Comparison of ENCODE assay signal across 1 cellular context in genomic region chr1:167926486-167926997, GRCh38.
TF ChIP-seq lines count a peak whose summit lies in the region.

No MANE protein-coding gene starts in this region.

TF ChIP-seq in HEK293, 187 proteins besides CTCF, POLR2A, EP300 and RAD21 (continued from another document and continues in another):
- TF ChIP-seq ZNF354C (tag by site-specific recombination; IDR thresholded peaks at IDR 0.05; ENCODE audit: borderline replicate concordance, low read depth) (no peak), ZNF624 (tag by site-specific recombination; IDR thresholded peaks at IDR 0.05) (no peak), ZNF175 (tag by site-specific recombination; IDR thresholded peaks at IDR 0.05) (no peak), ZSCAN30 (tag by site-specific recombination; IDR thresholded peaks at IDR 0.05) (peak; percentile 82), ZNF501 (tag by site-specific recombination; IDR thresholded peaks at IDR 0.05) (no peak; the same call in 1 of the 2 replicates), ZFP69B (tag by site-specific recombination; IDR thresholded peaks at IDR 0.05) (no peak), ZNF510 (tag by site-specific recombination; IDR thresholded peaks at IDR 0.05; ENCODE audit: insufficient replicate concordance) (no peak), ZNF211 (tag by site-specific recombination; IDR thresholded peaks at IDR 0.05; ENCODE audit: low read depth) (no peak), ZBTB10 (tag by site-specific recombination; IDR thresholded peaks at IDR 0.05) (no peak), ZNF792 (tag by site-specific recombination; IDR thresholded peaks at IDR 0.05) (no peak), ZNF121 (tag by site-specific recombination; IDR thresholded peaks at IDR 0.05) (no peak), ZNF843 (tag by site-specific recombination; IDR thresholded peaks at IDR 0.05) (peak; percentile 94), TRIM28 (IDR thresholded peaks at IDR 0.05; ENCODE audit: borderline replicate concordance, low read length) (peak; percentile 94), OSR2 (tag by site-specific recombination; IDR thresholded peaks at IDR 0.05) (peak; percentile 92), ZNF148 (tag by site-specific recombination; IDR thresholded peaks at IDR 0.05; ENCODE audit: borderline replicate concordance) (no peak), SP7 (tag by site-specific recombination; IDR thresholded peaks at IDR 0.05) (no peak; the same call in 1 of the 2 replicates), PATZ1 (tag by site-specific recombination; IDR thresholded peaks at IDR 0.05) (peak; percentile 55), ZNF335 (tag by site-specific recombination; conservative IDR thresholded peaks at IDR 0.05) (0 out of 2 replicates have a peak, but pooled peaks have one; percentile 34), ZNF704 (tag by site-specific recombination; IDR thresholded peaks at IDR 0.05) (no peak), ZNF610 (tag by site-specific recombination; IDR thresholded peaks at IDR 0.05; ENCODE audit: borderline replicate concordance) (peak; percentile 96), ZBTB48 (tag by site-specific recombination; IDR thresholded peaks at IDR 0.05) (no peak), ZNF707 (tag by site-specific recombination; IDR thresholded peaks at IDR 0.05) (no peak), ZNF658 (tag by site-specific recombination; IDR thresholded peaks at IDR 0.05) (no peak), WT1 (tag by site-specific recombination; IDR thresholded peaks at IDR 0.05) (no peak), ZNF654 (tag by site-specific recombination; IDR thresholded peaks at IDR 0.05; ENCODE audit: low read depth) (no peak; the same call in 1 of the 2 replicates), EGR2 (tag by site-specific recombination; IDR thresholded peaks at IDR 0.05; ENCODE audit: low read depth) (no peak), ZNF645 (tag by site-specific recombination; IDR thresholded peaks at IDR 0.05) (no peak), ZEB2 (tag by site-specific recombination; IDR thresholded peaks at IDR 0.05) (peak; percentile 80), HOXA7 (CRISPR knock-in tag; IDR thresholded peaks at IDR 0.05; ENCODE audit: borderline replicate concordance) (no peak), ZBTB21 (tag by site-specific recombination; IDR thresholded peaks at IDR 0.05) (peak; percentile 9; the same call in 1 of the 2 replicates), REPIN1 (tag by site-specific recombination; IDR thresholded peaks at IDR 0.05; ENCODE audit: low read depth) (no peak), ZBTB49 (tag by site-specific recombination; IDR thresholded peaks at IDR 0.05; ENCODE audit: low read depth) (no peak), ZNF350 (tag by site-specific recombination; IDR thresholded peaks at IDR 0.05) (no peak), ZBTB26 (tag by site-specific recombination; optimal IDR thresholded peaks at IDR 0.05) (no peak), KLF16 (tag by site-specific recombination; IDR thresholded peaks at IDR 0.05) (no peak), ZNF596 (tag by site-specific recombination; IDR thresholded peaks at IDR 0.05) (no peak), KLF7 (tag by site-specific recombination; IDR thresholded peaks at IDR 0.05; ENCODE audit: borderline replicate concordance) (peak; percentile 72; the same call in 1 of the 2 replicates), ZNF239 (tag by site-specific recombination; IDR thresholded peaks at IDR 0.05) (no peak), SCRT2 (tag by site-specific recombination; IDR thresholded peaks at IDR 0.05) (peak; percentile 95), ZNF157 (tag by site-specific recombination; IDR thresholded peaks at IDR 0.05) (no peak), ZNF621 (tag by site-specific recombination; IDR thresholded peaks at IDR 0.05) (no peak), ZNF398 (tag by site-specific recombination; IDR thresholded peaks at IDR 0.05) (no peak), GLIS1 (tag by site-specific recombination; IDR thresholded peaks at IDR 0.05) (no peak), ZSCAN23 (tag by site-specific recombination; IDR thresholded peaks at IDR 0.05) (no peak), ZNF24 (tag by site-specific recombination; IDR thresholded peaks at IDR 0.05) (peak; percentile 64; the same call in 1 of the 2 replicates), ZNF48 (tag by site-specific recombination; IDR thresholded peaks at IDR 0.05) (no peak), ZNF664 (tag by site-specific recombination; IDR thresholded peaks at IDR 0.05) (peak; percentile 15; the same call in 1 of the 2 replicates), ZNF837 (tag by site-specific recombination; IDR thresholded peaks at IDR 0.05) (no peak), ZNF26 (tag by site-specific recombination; IDR thresholded peaks at IDR 0.05) (no peak), GLI4 (tag by site-specific recombination; IDR thresholded peaks at IDR 0.05) (no peak), HOXD13 (CRISPR knock-in tag; IDR thresholded peaks at IDR 0.05; ENCODE audit: borderline replicate concordance) (0 out of 2 replicates have a peak, but pooled peaks have one; percentile 17), ZFP37 (tag by site-specific recombination; IDR thresholded peaks at IDR 0.05) (no peak), ZNF169 (tag by site-specific recombination; IDR thresholded peaks at IDR 0.05) (no peak), YY2 (tag by site-specific recombination; IDR thresholded peaks at IDR 0.05) (no peak)
